27 cellular contexts compared by ENCODE assay signal in the genomic region with DNA sequence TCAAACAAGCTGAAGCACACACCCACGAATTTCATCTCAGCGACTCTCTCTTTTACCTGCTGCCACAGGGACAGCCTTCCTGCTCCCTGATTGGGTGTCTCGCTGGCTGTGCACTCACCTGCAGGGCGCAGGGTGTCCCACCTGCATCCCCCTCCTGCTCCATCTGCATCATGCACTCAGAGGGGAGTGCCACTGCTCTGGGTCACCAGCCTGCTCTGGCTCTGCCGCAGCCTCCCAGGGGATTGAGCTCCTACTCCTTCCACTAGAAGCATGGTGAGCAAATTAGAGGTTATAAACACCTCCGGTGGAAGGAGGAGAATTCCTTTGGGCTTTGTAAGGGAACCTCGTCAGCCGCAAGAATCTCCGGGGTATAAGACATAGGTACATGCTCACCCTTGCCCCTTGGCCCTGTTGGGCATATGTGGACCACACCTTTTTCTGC.
A peak's percentile ranks its signal among the peaks of the same experiment; 100 is the strongest.
DNase-seq lines count a peak whose midpoint lies in the region; ATAC-seq, FAIRE-seq and TF ChIP-seq lines count a peak whose summit lies in the region.
"Had no signal": no experiment of that assay in that cellular context is flagged by ENCODE, and none has a peak within 500 bp of the region (broad histone marks: within the 10 kb centered on the region; RNA-seq: fewer than 3 reads in every experiment).

No MANE protein-coding gene starts in this region.

- H3K36me3 ChIP-seq in HepG2 (replicated peaks in 1 of 2; ENCODE audit: control insufficient read depth in 1 of 2, insufficient read depth in 2 of 2, low read length in 2 of 2) = peaks cover 0 to 4% of the 10 kb centered on the region in 2 experiments; a peak in 2 of 5 replicates
- no peaks in the 10 kb centered on the region for H3K36me3 ChIP-seq in right lobe of liver
- H3K36me3 ChIP-seq in endodermal cell (ENCODE audit: control insufficient read depth, insufficient read depth, low read length) = no peaks in the 10 kb centered on the region
- H3K36me3 ChIP-seq: tibial nerve had no signal

- H3K9me3 Mint-ChIP-seq in endodermal cell (no peaks in the 10 kb centered on the region), memory B cell (no peaks in the 10 kb centered on the region)

- peak; percentile 37; the same call in 2 of the 3 replicates for ATAC-seq in HepG2
- ATAC-seq in right lobe of liver = no peak
- ATAC-seq in memory B cell (ENCODE audit: low read depth) = no peak
- no peak for ATAC-seq in HG03565 (IDR thresholded peaks at IDR 0.05; ENCODE audit: unreplicated experiment)
- no peak for ATAC-seq in GM18519 (IDR thresholded peaks at IDR 0.05; ENCODE audit: low FRiP score, unreplicated experiment)
- ATAC-seq: left lobe of liver, psoas muscle, Right ventricle myocardium inferior had no signal

- no peak overlapping the region for H3K9ac ChIP-seq in HepG2 (ENCODE audit: insufficient read depth, low read depth, low read length)
- H3K9ac ChIP-seq in endodermal cell (ENCODE audit: extremely low read depth, low read length, poor library complexity, severe bottlenecking) = no peak overlapping the region

- H3K27me3 Mint-ChIP-seq in endodermal cell (ENCODE audit: insufficient read depth) = no peaks in the 10 kb centered on the region
- H3K27me3 Mint-ChIP-seq in memory B cell = no peaks in the 10 kb centered on the region

- H3K36me3 Mint-ChIP-seq in endodermal cell (ENCODE audit: low read depth) = no peaks in the 10 kb centered on the region
- peaks cover under 1% of the 10 kb centered on the region for H3K36me3 Mint-ChIP-seq in memory B cell

- FAIRE-seq in HepG2 (lab: Jason Lieb, UNC) = no peak
- FAIRE-seq: endothelial cell of umbilical vein had no signal

- no peak overlapping the region for H2AFZ ChIP-seq in HepG2 (ENCODE audit: low read length)

- WGBS in HepG2 (ENCODE audit: low lambda C conversion rate) = 92% methylated on average over 9 of the region's 9 CpGs
- 69% methylated on average over 4 of the region's 9 CpGs for WGBS in right lobe of liver (ENCODE audit: insufficient coverage, low coverage, low lambda C conversion rate, missing lambda C conversion rate)
- WGBS in endodermal cell (ENCODE audit: insufficient coverage in 1 of 2, insufficient read length in 1 of 2), 2 experiments = 81 to 84% methylated on average over 7 to 9 of the region's 9 CpGs

- no peak overlapping the region for H3K27ac ChIP-seq in HepG2 (ENCODE audit: extremely low read length, insufficient read depth, low read length)
- H3K27ac ChIP-seq in right lobe of liver = no peak overlapping the region
- no peak overlapping the region for H3K27ac ChIP-seq in endodermal cell (ENCODE audit: low read depth, low read length)
- H3K27ac ChIP-seq: psoas muscle, stomach, tibial nerve, VCaP had no signal

- TF ChIP-seq EP300 in HepG2 (IDR thresholded peaks at IDR 0.05; ENCODE audit: low read depth in 2 of 2, low read length in 2 of 2) = no peak
- no peak for TF ChIP-seq EP300 in HepG2 (CRISPR knock-in tag; IDR thresholded peaks at IDR 0.05; ENCODE audit: borderline replicate concordance)

- TF ChIP-seq POLR2A in HepG2 (IDR thresholded peaks at IDR 0.05; ENCODE audit: insufficient read depth in 1 of 2, low read depth in 2 of 2, low read length in 2 of 2) (no peak), right lobe of liver (IDR thresholded peaks at IDR 0.05) (no peak)

- H3K27ac Mint-ChIP-seq in endodermal cell (no peak overlapping the region), memory B cell (peak overlapping the region; percentile 39)

- no TSS peak for BruUV-seq in HepG2 (replicated peaks; lab: Mats Ljungman, UMichigan)

- H3K4me3 ChIP-seq in HepG2 (replicated peaks in 1 of 3; ENCODE audit: insufficient read depth in 1 of 3, low read depth in 2 of 3, low read length in 3 of 3) (no peak overlapping the region), right lobe of liver (no peak overlapping the region), endodermal cell (ENCODE audit: low read length) (no peak overlapping the region)
- H3K4me3 ChIP-seq: dorsolateral prefrontal cortex, psoas muscle, stomach, tibial nerve had no signal

- H3K4me1 Mint-ChIP-seq in endodermal cell (peaks cover 4% of the 10 kb centered on the region), memory B cell (peaks cover 26% of the 10 kb centered on the region)

- TF ChIP-seq RAD21 in HepG2 (CRISPR knock-in tag; IDR thresholded peaks at IDR 0.05) = no peak

- TF ChIP-seq CTCF in HepG2 (CRISPR knock-in tag; IDR thresholded peaks at IDR 0.05) = no peak
- no peak for TF ChIP-seq CTCF in right lobe of liver (IDR thresholded peaks at IDR 0.05)
- TF ChIP-seq CTCF in endodermal cell (conservative IDR thresholded peaks at IDR 0.05) = no peak

- no peaks in the 10 kb centered on the region for H4K20me1 ChIP-seq in HepG2 (ENCODE audit: insufficient read depth, low read length)

- DNase-seq in HepG2 (ENCODE audit: low spot score) (no peak), right lobe of liver (no peak), endodermal cell (peak; percentile 52), memory B cell (ENCODE audit: low spot score in 2 of 2) (no peak), HPDE6-E6E7 (ENCODE audit: extremely low spot score) (no peak), HuH-7.5 (ENCODE audit: low spot score) (no peak)
- DNase-seq: activated CD4-positive, alpha-beta T cell treated with anti-CD3 and anti-CD28 coated beads for 48 hours; activated CD8-positive, alpha-beta memory T cell treated with anti-CD3 and anti-CD28 coated beads for 24 hours; activated effector memory CD4-positive, alpha-beta T cell treated with anti-CD3 and anti-CD28 coated beads, Interleukin-2, amount 50 U/mL, for 16 hours; activated T-cell treated with anti-CD3 and anti-CD28 coated beads, Interleukin-2, amount 50 U/mL, for 1 hour; Caco-2; cerebellar nuclear complex; dorsolateral prefrontal cortex; GDM1; KG1; mesendoderm; NCI-H1417; NCI-H446 treated with DMSO at 0.1 percent for 48 hours; psoas muscle; stomach had no signal

- H3K4me3 Mint-ChIP-seq in endodermal cell (no peak overlapping the region), memory B cell (no peak overlapping the region)

- H3K27me3 ChIP-seq in HepG2 (ENCODE audit: control insufficient read depth in 1 of 2, insufficient read depth in 2 of 2, low read length in 2 of 2) (no peaks in the 10 kb centered on the region), right lobe of liver (no peaks in the 10 kb centered on the region), endodermal cell (ENCODE audit: control insufficient read depth, insufficient read depth, low read length, poor library complexity, severe bottlenecking) (no peaks in the 10 kb centered on the region)
- H3K27me3 ChIP-seq: dorsolateral prefrontal cortex, stomach, tibial nerve had no signal

- H3K79me2 ChIP-seq in HepG2 (ENCODE audit: insufficient read depth, low read length) = no peaks in the 10 kb centered on the region

- CTCF ChIA-PET in HepG2 (lab: Yijun Ruan, JAX; ENCODE audit: low intra/inter-chr PET ratio, low total read pairs) = no interaction called here

- H3K4me1 ChIP-seq in HepG2 (ENCODE audit: insufficient read depth, low read length) (peaks cover 10% of the 10 kb centered on the region), right lobe of liver (peaks cover 0 to 1% (median 0%) of the 10 kb centered on the region in 4 donors), endodermal cell (ENCODE audit: control insufficient read depth, insufficient read depth, low read length) (no peaks in the 10 kb centered on the region)
- H3K4me1 ChIP-seq: Caco-2, psoas muscle, stomach, tibial nerve had no signal

- POLR2A ChIA-PET in HepG2 (lab: Yijun Ruan, JAX) = no interaction called here

- no peak overlapping the region for H3K4me2 ChIP-seq in HepG2 (ENCODE audit: low read depth, low read length)

- intact Hi-C loops in HepG2 (cut with micrococcal nuclease; ENCODE audit: unreplicated experiment) (no loop called here), right lobe of liver (cut with DNase I) (no loop called here)

- H3K9me3 ChIP-seq in HepG2 (ENCODE audit: low read length) = no peaks in the 10 kb centered on the region
- H3K9me3 ChIP-seq in right lobe of liver = no peaks in the 10 kb centered on the region
- H3K9me3 ChIP-seq in endodermal cell (ENCODE audit: control insufficient read depth, low read length) = no peaks in the 10 kb centered on the region
- H3K9me3 ChIP-seq: Caco-2, psoas muscle, stomach, tibial nerve had no signal

- in situ Hi-C loops in HepG2 (cut with HindIII; ENCODE audit: extremely low pct_ligation_motif_present, low pct_unique_long_range_greater_than_20kb) = no loop called here

TF ChIP-seq in HepG2, 621 proteins besides CTCF, POLR2A, EP300 and RAD21:
- TF ChIP-seq ZNF562 (CRISPR knock-in tag; IDR thresholded peaks at IDR 0.05; ENCODE audit: borderline replicate concordance) (no peak), CBX1 (IDR thresholded peaks at IDR 0.05; ENCODE audit: low read depth) (no peak), ZNF567 (CRISPR knock-in tag; IDR thresholded peaks at IDR 0.05; ENCODE audit: borderline replicate concordance) (no peak), ZSCAN20 (CRISPR knock-in tag; IDR thresholded peaks at IDR 0.05; ENCODE audit: borderline replicate concordance) (no peak), ZNF546 (CRISPR knock-in tag; conservative IDR thresholded peaks at IDR 0.05) (no peak), SRSF4 (IDR thresholded peaks at IDR 0.05; ENCODE audit: low read depth, low read length, poor library complexity, severe bottlenecking) (no peak), RBM22 (optimal IDR thresholded peaks at IDR 0.05; ENCODE audit: low read length) (peak; percentile 57), ZNF570 (CRISPR knock-in tag; IDR thresholded peaks at IDR 0.05; ENCODE audit: borderline replicate concordance) (no peak), U2AF1 (optimal IDR thresholded peaks at IDR 0.05; ENCODE audit: low read depth, low read length) (no peak)
